In the genomic region with DNA sequence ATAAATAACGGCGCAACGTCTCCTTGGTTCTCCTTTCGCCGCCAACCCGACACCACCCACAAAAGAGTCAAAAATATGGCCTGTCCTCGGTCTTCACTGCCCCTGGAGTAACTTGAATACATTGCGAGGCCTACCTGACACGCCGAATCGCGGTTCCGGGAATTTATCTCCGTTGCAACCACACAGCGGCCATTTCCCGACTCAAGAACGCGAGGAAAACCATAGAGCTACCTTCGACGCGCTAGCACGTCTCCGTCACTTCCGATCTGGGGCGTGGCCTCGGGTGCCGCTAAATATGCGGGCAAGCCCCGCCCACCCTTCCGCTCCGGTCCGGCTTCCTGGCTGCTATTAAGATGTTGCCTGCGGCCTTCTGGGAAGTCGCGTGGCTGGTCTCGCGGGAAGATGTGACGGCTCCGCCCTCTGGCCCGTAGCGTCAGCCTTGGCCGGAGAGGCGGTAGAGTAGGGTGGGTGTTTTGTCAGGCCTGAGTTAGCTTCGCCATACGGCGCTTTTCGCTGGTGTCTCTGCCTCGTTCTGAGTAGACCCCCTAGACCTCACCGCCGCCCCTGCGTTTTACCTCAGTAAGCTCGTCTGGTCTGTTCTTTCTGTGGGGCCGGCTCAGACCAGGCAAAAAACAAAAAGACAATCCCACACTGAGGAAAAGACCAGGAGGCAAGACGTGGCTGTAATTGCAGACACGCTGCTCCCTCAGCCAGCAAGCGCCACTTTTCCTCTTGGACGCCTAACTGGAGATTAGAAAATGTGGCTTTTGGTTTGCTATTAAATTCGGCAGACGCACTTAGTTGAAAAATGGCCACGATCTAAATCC, we compare ENCODE assay signal across 1 cellular context.
TF ChIP-seq lines count a peak whose summit lies in the region.

A gene with protein sequence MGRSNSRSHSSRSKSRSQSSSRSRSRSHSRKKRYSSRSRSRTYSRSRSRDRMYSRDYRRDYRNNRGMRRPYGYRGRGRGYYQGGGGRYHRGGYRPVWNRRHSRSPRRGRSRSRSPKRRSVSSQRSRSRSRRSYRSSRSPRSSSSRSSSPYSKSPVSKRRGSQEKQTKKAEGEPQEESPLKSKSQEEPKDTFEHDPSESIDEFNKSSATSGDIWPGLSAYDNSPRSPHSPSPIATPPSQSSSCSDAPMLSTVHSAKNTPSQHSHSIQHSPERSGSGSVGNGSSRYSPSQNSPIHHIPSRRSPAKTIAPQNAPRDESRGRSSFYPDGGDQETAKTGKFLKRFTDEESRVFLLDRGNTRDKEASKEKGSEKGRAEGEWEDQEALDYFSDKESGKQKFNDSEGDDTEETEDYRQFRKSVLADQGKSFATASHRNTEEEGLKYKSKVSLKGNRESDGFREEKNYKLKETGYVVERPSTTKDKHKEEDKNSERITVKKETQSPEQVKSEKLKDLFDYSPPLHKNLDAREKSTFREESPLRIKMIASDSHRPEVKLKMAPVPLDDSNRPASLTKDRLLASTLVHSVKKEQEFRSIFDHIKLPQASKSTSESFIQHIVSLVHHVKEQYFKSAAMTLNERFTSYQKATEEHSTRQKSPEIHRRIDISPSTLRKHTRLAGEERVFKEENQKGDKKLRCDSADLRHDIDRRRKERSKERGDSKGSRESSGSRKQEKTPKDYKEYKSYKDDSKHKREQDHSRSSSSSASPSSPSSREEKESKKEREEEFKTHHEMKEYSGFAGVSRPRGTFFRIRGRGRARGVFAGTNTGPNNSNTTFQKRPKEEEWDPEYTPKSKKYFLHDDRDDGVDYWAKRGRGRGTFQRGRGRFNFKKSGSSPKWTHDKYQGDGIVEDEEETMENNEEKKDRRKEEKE (minus strand): TSS at position 268 of the 827 bp plus-strand sequence. CDS start 9,980 bp downstream, outside the sequence.

TF ChIP-seq in K562, 482 proteins besides CTCF, POLR2A, EP300 and RAD21 (continued from another document and continues in another):
- TF ChIP-seq SMAD1 (IDR thresholded peaks at IDR 0.05; ENCODE audit: low read depth, low read length, partially characterized antibody) = peak; percentile 91
- no peak for TF ChIP-seq TEAD2 (tag; IDR thresholded peaks at IDR 0.05)
- TF ChIP-seq IFI16 (CRISPR knock-in tag; IDR thresholded peaks at IDR 0.05) = 0 out of 2 replicates have a peak, but pooled peaks have one; percentile 33
- TF ChIP-seq CHD4 (IDR thresholded peaks at IDR 0.05; ENCODE audit: insufficient read depth, insufficient replicate concordance, low read depth, low read length, poor library complexity, severe bottlenecking) = no peak
- TF ChIP-seq RBM25 (IDR thresholded peaks at IDR 0.05; ENCODE audit: low read depth, low read length, severe bottlenecking) = no peak
- TF ChIP-seq, protein P1, sequence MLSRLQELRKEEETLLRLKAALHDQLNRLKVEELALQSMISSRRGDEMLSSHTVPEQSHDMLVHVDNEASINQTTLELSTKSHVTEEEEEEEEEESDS (CRISPR knock-in tag; IDR thresholded peaks at IDR 0.05) = no peak
- TF ChIP-seq, protein P2, sequence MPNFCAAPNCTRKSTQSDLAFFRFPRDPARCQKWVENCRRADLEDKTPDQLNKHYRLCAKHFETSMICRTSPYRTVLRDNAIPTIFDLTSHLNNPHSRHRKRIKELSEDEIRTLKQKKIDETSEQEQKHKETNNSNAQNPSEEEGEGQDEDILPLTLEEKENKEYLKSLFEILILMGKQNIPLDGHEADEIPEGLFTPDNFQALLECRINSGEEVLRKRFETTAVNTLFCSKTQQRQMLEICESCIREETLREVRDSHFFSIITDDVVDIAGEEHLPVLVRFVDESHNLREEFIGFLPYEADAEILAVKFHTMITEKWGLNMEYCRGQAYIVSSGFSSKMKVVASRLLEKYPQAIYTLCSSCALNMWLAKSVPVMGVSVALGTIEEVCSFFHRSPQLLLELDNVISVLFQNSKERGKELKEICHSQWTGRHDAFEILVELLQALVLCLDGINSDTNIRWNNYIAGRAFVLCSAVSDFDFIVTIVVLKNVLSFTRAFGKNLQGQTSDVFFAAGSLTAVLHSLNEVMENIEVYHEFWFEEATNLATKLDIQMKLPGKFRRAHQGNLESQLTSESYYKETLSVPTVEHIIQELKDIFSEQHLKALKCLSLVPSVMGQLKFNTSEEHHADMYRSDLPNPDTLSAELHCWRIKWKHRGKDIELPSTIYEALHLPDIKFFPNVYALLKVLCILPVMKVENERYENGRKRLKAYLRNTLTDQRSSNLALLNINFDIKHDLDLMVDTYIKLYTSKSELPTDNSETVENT (CRISPR knock-in tag; IDR thresholded peaks at IDR 0.05) = peak; percentile 97
- peak; percentile 99 for TF ChIP-seq GTF2E2 (tag; IDR thresholded peaks at IDR 0.05)
- TF ChIP-seq ZNF121 (CRISPR knock-in tag; conservative IDR thresholded peaks at IDR 0.05) = no peak
- TF ChIP-seq, protein P3, sequence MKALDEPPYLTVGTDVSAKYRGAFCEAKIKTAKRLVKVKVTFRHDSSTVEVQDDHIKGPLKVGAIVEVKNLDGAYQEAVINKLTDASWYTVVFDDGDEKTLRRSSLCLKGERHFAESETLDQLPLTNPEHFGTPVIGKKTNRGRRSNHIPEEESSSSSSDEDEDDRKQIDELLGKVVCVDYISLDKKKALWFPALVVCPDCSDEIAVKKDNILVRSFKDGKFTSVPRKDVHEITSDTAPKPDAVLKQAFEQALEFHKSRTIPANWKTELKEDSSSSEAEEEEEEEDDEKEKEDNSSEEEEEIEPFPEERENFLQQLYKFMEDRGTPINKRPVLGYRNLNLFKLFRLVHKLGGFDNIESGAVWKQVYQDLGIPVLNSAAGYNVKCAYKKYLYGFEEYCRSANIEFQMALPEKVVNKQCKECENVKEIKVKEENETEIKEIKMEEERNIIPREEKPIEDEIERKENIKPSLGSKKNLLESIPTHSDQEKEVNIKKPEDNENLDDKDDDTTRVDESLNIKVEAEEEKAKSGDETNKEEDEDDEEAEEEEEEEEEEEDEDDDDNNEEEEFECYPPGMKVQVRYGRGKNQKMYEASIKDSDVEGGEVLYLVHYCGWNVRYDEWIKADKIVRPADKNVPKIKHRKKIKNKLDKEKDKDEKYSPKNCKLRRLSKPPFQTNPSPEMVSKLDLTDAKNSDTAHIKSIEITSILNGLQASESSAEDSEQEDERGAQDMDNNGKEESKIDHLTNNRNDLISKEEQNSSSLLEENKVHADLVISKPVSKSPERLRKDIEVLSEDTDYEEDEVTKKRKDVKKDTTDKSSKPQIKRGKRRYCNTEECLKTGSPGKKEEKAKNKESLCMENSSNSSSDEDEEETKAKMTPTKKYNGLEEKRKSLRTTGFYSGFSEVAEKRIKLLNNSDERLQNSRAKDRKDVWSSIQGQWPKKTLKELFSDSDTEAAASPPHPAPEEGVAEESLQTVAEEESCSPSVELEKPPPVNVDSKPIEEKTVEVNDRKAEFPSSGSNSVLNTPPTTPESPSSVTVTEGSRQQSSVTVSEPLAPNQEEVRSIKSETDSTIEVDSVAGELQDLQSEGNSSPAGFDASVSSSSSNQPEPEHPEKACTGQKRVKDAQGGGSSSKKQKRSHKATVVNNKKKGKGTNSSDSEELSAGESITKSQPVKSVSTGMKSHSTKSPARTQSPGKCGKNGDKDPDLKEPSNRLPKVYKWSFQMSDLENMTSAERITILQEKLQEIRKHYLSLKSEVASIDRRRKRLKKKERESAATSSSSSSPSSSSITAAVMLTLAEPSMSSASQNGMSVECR (CRISPR knock-in tag; IDR thresholded peaks at IDR 0.05) = no peak; the same call in 1 of the 2 replicates
- peak; percentile 52; the same call in 1 of the 2 replicates for TF ChIP-seq LEF1 (IDR thresholded peaks at IDR 0.05)
- TF ChIP-seq ZNF253 (CRISPR knock-in tag; conservative IDR thresholded peaks at IDR 0.05) = 0 out of 2 replicates have a peak, but pooled peaks have one; percentile 58
- TF ChIP-seq, protein P4, sequence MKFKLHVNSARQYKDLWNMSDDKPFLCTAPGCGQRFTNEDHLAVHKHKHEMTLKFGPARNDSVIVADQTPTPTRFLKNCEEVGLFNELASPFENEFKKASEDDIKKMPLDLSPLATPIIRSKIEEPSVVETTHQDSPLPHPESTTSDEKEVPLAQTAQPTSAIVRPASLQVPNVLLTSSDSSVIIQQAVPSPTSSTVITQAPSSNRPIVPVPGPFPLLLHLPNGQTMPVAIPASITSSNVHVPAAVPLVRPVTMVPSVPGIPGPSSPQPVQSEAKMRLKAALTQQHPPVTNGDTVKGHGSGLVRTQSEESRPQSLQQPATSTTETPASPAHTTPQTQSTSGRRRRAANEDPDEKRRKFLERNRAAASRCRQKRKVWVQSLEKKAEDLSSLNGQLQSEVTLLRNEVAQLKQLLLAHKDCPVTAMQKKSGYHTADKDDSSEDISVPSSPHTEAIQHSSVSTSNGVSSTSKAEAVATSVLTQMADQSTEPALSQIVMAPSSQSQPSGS (CRISPR knock-in tag; IDR thresholded peaks at IDR 0.05) = no peak
- peak; percentile 54; the same call in 1 of the 2 replicates for TF ChIP-seq PTBP1 (IDR thresholded peaks at IDR 0.05; ENCODE audit: low read depth, low read length)
- TF ChIP-seq BRCA1 (IDR thresholded peaks at IDR 0.05) = no peak
- TF ChIP-seq BRCA1 (CRISPR knock-in tag; IDR thresholded peaks at IDR 0.05) = no peak
- TF ChIP-seq SPI1 (IDR thresholded peaks at IDR 0.05; ENCODE audit: borderline replicate concordance, low read depth, low read length) = peak; percentile 58
- peak; percentile 99 for TF ChIP-seq PHF8 (IDR thresholded peaks at IDR 0.05; ENCODE audit: borderline replicate concordance, low read length)
- TF ChIP-seq ZFP30 (CRISPR knock-in tag; IDR thresholded peaks at IDR 0.05; ENCODE audit: borderline replicate concordance) = peak; percentile 54; the same call in 1 of the 2 replicates
- no peak for TF ChIP-seq SREBF2 (CRISPR knock-in tag; IDR thresholded peaks at IDR 0.05)
- no peak for TF ChIP-seq MTA2 (IDR thresholded peaks at IDR 0.05; ENCODE audit: low read depth)
- TF ChIP-seq ZNF589 (CRISPR knock-in tag; IDR thresholded peaks at IDR 0.05; ENCODE audit: low read depth) = peak; percentile 0; the same call in 1 of the 2 replicates
- TF ChIP-seq ETV5 (CRISPR knock-in tag; IDR thresholded peaks at IDR 0.05; ENCODE audit: low read depth) = peak; percentile 95
- TF ChIP-seq, protein P5, sequence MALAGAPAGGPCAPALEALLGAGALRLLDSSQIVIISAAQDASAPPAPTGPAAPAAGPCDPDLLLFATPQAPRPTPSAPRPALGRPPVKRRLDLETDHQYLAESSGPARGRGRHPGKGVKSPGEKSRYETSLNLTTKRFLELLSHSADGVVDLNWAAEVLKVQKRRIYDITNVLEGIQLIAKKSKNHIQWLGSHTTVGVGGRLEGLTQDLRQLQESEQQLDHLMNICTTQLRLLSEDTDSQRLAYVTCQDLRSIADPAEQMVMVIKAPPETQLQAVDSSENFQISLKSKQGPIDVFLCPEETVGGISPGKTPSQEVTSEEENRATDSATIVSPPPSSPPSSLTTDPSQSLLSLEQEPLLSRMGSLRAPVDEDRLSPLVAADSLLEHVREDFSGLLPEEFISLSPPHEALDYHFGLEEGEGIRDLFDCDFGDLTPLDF (CRISPR knock-in tag; IDR thresholded peaks at IDR 0.05) = peak; percentile 76
- TF ChIP-seq TCFL5 (CRISPR knock-in tag; conservative IDR thresholded peaks at IDR 0.05) = peak; percentile 69; the same call in 1 of the 2 replicates
- peak; percentile 6; the same call in 1 of the 2 replicates for TF ChIP-seq TAL1 (IDR thresholded peaks at IDR 0.05)
- no peak for TF ChIP-seq ZNF785 (CRISPR knock-in tag; IDR thresholded peaks at IDR 0.05)
- TF ChIP-seq, protein P6, sequence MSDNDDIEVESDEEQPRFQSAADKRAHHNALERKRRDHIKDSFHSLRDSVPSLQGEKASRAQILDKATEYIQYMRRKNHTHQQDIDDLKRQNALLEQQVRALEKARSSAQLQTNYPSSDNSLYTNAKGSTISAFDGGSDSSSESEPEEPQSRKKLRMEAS (CRISPR knock-in tag; IDR thresholded peaks at IDR 0.05) = peak; percentile 76
- peak; percentile 78 for TF ChIP-seq PHF20 (IDR thresholded peaks at IDR 0.05; ENCODE audit: partially characterized antibody)
- TF ChIP-seq NBN (IDR thresholded peaks at IDR 0.05; ENCODE audit: low read depth) = peak; percentile 27
- TF ChIP-seq ZNF561 (CRISPR knock-in tag; conservative IDR thresholded peaks at IDR 0.05) = no peak
- TF ChIP-seq ZNF707 (CRISPR knock-in tag; conservative IDR thresholded peaks at IDR 0.05) = peak; percentile 70
- TF ChIP-seq HCFC1 (IDR thresholded peaks at IDR 0.05; ENCODE audit: low read depth, low read length) = peak; percentile 53; the same call in 1 of the 2 replicates
- peak; percentile 10; the same call in 1 of the 2 replicates for TF ChIP-seq PHTF2 (CRISPR knock-in tag; IDR thresholded peaks at IDR 0.05)
- no peak; the same call in 1 of the 2 replicates for TF ChIP-seq JUNB (CRISPR knock-in tag; conservative IDR thresholded peaks at IDR 0.05)
- no peak for TF ChIP-seq PPARD (CRISPR knock-in tag; IDR thresholded peaks at IDR 0.05)
- TF ChIP-seq CHD1 (IDR thresholded peaks at IDR 0.05; ENCODE audit: low read length) = peak; percentile 37
- no peak for TF ChIP-seq NCOA4 (IDR thresholded peaks at IDR 0.05; ENCODE audit: partially characterized antibody)
- no peak for TF ChIP-seq SRSF9 (IDR thresholded peaks at IDR 0.05; ENCODE audit: borderline replicate concordance, low read depth, low read length)
- peak; percentile 15 to 30; a peak in 1 of 4 replicates for TF ChIP-seq TBL1XR1 (IDR thresholded peaks at IDR 0.05; ENCODE audit: low read length in 2 of 2)
- no peak for TF ChIP-seq ZNF224 (CRISPR knock-in tag; IDR thresholded peaks at IDR 0.05)
- TF ChIP-seq, protein P7, sequence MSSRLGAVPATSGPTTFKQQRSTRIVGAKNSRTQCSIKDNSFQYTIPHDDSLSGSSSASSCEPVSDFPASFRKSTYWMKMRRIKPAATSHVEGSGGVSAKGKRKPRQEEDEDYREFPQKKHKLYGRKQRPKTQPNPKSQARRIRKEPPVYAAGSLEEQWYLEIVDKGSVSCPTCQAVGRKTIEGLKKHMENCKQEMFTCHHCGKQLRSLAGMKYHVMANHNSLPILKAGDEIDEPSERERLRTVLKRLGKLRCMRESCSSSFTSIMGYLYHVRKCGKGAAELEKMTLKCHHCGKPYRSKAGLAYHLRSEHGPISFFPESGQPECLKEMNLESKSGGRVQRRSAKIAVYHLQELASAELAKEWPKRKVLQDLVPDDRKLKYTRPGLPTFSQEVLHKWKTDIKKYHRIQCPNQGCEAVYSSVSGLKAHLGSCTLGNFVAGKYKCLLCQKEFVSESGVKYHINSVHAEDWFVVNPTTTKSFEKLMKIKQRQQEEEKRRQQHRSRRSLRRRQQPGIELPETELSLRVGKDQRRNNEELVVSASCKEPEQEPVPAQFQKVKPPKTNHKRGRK (tag; IDR thresholded peaks at IDR 0.05) = no peak
- TF ChIP-seq RBBP5 (IDR thresholded peaks at IDR 0.05; ENCODE audit: borderline replicate concordance, insufficient read depth, low read length, poor library complexity, severe bottlenecking) = peak; percentile 63
- TF ChIP-seq, protein P8, sequence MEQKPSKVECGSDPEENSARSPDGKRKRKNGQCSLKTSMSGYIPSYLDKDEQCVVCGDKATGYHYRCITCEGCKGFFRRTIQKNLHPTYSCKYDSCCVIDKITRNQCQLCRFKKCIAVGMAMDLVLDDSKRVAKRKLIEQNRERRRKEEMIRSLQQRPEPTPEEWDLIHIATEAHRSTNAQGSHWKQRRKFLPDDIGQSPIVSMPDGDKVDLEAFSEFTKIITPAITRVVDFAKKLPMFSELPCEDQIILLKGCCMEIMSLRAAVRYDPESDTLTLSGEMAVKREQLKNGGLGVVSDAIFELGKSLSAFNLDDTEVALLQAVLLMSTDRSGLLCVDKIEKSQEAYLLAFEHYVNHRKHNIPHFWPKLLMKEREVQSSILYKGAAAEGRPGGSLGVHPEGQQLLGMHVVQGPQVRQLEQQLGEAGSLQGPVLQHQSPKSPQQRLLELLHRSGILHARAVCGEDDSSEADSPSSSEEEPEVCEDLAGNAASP (IDR thresholded peaks at IDR 0.05) = no peak
- TF ChIP-seq PCBP2 (IDR thresholded peaks at IDR 0.05; ENCODE audit: low read depth, low read length, poor library complexity, severe bottlenecking) = no peak
